1 cellular context compared by ENCODE assay signal in the genomic region with DNA sequence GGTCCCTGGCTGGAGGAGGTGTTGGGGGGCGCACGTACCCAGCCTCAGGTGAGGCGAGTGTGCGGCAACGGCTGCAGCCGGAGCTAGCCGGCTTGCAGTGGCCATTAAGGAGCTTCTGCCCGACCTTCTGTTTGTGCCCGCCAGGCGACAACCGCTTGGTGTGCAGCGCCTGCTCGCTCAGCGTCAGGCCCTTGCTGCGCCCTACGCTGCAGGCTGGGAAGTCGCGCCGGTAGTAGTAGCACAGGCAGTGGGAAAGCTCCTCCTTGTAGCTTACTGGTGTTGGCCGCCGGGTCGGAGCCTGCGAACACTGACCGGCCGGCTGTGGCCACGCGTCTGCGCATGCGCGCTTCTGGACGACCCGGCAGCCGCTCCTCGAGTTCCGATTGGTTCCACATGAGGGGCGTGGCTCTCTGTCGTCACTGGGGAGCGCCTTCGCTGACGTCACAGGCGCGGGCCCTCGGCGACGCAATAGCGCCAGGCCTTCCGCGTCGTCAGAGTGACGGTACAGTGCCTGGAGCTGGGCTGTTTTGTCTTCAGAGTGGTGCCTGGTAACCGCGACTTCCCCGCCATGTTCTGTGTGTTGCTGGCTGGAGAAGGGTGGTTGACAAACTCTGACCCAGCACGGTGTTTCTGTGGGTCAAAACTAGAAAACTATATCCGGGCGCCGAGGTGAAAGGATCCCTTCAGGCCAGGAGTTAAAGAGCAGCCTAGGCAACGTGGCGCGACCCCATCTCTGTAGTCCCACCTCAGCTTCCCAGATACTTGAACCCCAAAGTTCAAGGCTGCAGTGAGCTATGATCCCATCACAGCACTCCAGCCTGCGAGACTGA.
TF ChIP-seq lines count a peak whose summit lies in the region.

No MANE protein-coding gene starts in this region.

TF ChIP-seq in HepG2, 621 proteins besides CTCF, POLR2A, EP300 and RAD21 (continued from another document and continues in another):
- TF ChIP-seq HOXA5 (CRISPR knock-in tag; IDR thresholded peaks at IDR 0.05) (peak; percentile 43; the same call in 1 of the 2 replicates), ZNF652 (CRISPR knock-in tag; IDR thresholded peaks at IDR 0.05; ENCODE audit: borderline replicate concordance, low read depth) (no peak), HOXA3 (CRISPR knock-in tag; IDR thresholded peaks at IDR 0.05) (peak; percentile 100), ZNF354B (CRISPR knock-in tag; IDR thresholded peaks at IDR 0.05) (no peak), ZNF432 (CRISPR knock-in tag; IDR thresholded peaks at IDR 0.05; ENCODE audit: borderline replicate concordance) (no peak), SNAI1 (CRISPR knock-in tag; IDR thresholded peaks at IDR 0.05; ENCODE audit: borderline replicate concordance) (no peak), MTA1 (CRISPR knock-in tag; IDR thresholded peaks at IDR 0.05; ENCODE audit: borderline replicate concordance) (no peak), ZFP36L2 (CRISPR knock-in tag; IDR thresholded peaks at IDR 0.05) (peak; percentile 72; the same call in 1 of the 2 replicates), ZBTB8A (CRISPR knock-in tag; IDR thresholded peaks at IDR 0.05; ENCODE audit: borderline replicate concordance, low read depth) (no peak), ETV6 (CRISPR knock-in tag; conservative IDR thresholded peaks at IDR 0.05) (no peak; the same call in 1 of the 2 replicates), ZNF781 (CRISPR knock-in tag; IDR thresholded peaks at IDR 0.05; ENCODE audit: borderline replicate concordance, not compliant biosample characterization) (peak; percentile 22), HNRNPK (IDR thresholded peaks at IDR 0.05; ENCODE audit: low read depth, low read length, poor library complexity, severe bottlenecking) (no peak), ZNF7 (CRISPR knock-in tag; IDR thresholded peaks at IDR 0.05) (no peak), EED (CRISPR knock-in tag; IDR thresholded peaks at IDR 0.05) (no peak), MAZ (IDR thresholded peaks at IDR 0.05; ENCODE audit: borderline replicate concordance, low read depth, low read length) (no peak), MAZ (CRISPR knock-in tag; IDR thresholded peaks at IDR 0.05; ENCODE audit: low read depth) (peak; percentile 73; the same call in 1 of the 2 replicates), MEF2D (CRISPR knock-in tag; IDR thresholded peaks at IDR 0.05) (peak; percentile 64; the same call in 1 of the 2 replicates), NFATC3 (CRISPR knock-in tag; IDR thresholded peaks at IDR 0.05) (no peak; the same call in 1 of the 2 replicates), CAMTA2 (CRISPR knock-in tag; IDR thresholded peaks at IDR 0.05; ENCODE audit: borderline replicate concordance) (no peak; the same call in 1 of the 2 replicates), MBD4 (IDR thresholded peaks at IDR 0.05; ENCODE audit: borderline replicate concordance, low read length) (no peak), TSC22D2 (CRISPR knock-in tag; IDR thresholded peaks at IDR 0.05; ENCODE audit: borderline replicate concordance) (peak; percentile 67; the same call in 1 of the 2 replicates), ELF1 (CRISPR knock-in tag; IDR thresholded peaks at IDR 0.05) (peak; percentile 97), PCBP1 (IDR thresholded peaks at IDR 0.05; ENCODE audit: borderline replicate concordance, low read depth, low read length) (no peak), AGO2 (optimal IDR thresholded peaks at IDR 0.05; ENCODE audit: low read depth, low read length) (no peak), HHEX (CRISPR knock-in tag; IDR thresholded peaks at IDR 0.05) (no peak)
- TF ChIP-seq, protein P1, sequence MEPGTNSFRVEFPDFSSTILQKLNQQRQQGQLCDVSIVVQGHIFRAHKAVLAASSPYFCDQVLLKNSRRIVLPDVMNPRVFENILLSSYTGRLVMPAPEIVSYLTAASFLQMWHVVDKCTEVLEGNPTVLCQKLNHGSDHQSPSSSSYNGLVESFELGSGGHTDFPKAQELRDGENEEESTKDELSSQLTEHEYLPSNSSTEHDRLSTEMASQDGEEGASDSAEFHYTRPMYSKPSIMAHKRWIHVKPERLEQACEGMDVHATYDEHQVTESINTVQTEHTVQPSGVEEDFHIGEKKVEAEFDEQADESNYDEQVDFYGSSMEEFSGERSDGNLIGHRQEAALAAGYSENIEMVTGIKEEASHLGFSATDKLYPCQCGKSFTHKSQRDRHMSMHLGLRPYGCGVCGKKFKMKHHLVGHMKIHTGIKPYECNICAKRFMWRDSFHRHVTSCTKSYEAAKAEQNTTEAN (CRISPR knock-in tag; conservative IDR thresholded peaks at IDR 0.05), result no peak
- TF ChIP-seq, protein P2, sequence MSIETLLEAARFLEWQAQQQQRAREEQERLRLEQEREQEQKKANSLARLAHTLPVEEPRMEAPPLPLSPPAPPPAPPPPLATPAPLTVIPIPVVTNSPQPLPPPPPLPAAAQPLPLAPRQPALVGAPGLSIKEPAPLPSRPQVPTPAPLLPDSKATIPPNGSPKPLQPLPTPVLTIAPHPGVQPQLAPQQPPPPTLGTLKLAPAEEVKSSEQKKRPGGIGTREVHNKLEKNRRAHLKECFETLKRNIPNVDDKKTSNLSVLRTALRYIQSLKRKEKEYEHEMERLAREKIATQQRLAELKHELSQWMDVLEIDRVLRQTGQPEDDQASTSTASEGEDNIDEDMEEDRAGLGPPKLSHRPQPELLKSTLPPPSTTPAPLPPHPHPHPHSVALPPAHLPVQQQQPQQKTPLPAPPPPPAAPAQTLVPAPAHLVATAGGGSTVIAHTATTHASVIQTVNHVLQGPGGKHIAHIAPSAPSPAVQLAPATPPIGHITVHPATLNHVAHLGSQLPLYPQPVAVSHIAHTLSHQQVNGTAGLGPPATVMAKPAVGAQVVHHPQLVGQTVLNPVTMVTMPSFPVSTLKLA (IDR thresholded peaks at IDR 0.05), result peak; percentile 31; the same call in 1 of the 2 replicates
- TF ChIP-seq, protein P3, sequence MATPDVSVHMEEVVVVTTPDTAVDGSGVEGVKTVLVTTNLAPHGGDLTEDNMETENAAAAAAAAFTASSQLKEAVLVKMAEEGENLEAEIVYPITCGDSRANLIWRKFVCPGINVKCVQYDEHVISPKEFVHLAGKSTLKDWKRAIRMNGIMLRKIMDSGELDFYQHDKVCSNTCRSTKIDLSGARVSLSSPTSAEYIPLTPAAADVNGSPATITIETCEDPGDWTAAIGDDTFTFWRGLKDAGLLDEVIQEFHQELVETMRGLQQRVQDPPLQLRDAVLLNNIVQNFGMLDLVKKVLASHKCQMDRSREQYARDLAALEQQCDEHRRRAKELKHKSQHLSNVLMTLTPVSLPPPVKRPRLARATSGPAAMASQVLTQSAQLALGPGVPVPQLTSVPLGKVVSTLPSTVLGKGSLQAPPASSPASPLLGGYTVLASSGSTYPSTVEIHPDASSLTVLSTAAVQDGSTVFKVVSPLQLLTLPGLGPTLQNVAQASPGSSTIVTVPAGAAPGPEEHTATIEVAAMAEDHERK (CRISPR knock-in tag; IDR thresholded peaks at IDR 0.05; ENCODE audit: low read depth), result peak; percentile 76
- TF ChIP-seq, protein P4, sequence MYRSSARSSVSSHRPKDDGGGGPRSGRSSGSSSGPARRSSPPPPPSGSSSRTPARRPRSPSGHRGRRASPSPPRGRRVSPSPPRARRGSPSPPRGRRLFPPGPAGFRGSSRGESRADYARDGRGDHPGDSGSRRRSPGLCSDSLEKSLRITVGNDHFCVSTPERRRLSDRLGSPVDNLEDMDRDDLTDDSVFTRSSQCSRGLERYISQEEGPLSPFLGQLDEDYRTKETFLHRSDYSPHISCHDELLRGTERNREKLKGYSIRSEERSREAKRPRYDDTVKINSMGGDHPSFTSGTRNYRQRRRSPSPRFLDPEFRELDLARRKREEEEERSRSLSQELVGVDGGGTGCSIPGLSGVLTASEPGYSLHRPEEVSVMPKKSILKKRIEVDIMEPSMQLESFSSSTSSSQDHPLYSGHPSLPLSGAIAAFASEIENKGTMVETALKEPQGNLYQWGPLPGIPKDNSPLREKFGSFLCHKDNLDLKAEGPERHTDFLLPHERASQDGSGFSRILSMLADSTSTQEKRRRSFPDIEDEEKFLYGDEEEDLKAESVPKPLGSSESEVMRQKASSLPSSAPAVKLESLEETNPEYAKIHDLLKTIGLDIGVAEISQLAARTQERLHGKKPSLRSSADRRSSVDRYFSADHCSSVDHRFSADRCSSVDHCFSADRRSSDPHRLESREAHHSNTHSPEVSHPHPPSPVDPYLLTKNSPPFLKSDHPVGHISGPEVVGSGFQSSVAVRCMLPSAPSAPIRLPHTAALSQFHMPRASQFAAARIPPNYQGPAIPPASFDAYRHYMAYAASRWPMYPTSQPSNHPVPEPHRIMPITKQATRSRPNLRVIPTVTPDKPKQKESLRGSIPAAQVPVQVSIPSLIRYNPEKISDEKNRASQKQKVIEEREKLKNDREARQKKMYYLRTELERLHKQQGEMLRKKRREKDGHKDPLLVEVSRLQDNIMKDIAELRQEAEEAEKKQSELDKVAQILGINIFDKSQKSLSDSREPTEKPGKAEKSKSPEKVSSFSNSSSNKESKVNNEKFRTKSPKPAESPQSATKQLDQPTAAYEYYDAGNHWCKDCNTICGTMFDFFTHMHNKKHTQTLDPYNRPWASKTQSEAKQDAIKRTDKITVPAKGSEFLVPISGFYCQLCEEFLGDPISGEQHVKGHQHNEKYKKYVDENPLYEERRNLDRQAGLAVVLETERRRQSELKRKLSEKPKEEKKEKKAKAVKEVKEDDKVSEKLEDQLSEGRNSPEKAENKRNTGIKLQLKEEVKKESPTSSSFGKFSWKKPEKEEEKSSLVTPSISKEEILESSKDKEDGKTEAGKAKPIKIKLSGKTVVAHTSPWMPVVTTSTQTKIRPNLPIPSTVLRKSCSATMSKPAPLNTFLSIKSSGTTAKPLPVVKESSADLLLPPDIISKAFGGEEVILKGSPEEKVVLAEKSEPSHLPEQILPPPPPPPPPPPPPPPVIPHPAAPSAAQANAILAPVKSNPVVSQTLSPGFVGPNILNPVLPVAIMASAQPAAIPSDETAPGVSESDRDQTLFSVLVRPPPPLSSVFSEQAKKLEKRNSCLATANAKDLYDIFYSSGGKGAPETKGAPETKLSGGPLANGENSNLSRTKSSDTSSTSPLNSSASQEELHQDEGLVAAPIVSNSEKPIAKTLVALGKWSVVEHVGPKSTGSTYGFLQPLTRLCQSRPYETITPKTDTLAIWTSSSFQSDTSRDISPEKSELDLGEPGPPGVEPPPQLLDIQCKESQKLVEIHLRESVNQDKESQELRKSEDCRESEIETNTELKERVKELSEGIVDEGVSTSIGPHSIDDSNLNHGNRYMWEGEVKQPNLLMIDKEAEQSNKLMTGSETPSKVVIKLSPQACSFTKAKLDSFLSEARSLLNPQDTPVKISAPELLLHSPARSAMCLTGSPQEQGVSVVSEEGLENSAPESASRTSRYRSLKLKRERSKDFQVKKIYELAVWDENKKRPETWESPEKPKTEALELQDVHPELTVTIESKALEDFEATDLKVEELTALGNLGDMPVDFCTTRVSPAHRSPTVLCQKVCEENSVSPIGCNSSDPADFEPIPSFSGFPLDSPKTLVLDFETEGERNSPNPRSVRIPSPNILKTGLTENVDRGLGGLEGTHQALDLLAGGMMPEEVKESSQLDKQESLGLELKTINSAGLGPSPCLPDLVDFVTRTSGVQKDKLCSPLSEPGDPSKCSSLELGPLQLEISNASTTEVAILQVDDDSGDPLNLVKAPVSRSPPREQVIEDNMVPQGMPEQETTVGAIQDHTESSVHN (CRISPR knock-in tag; IDR thresholded peaks at IDR 0.05), result no peak
- TF ChIP-seq, protein P5, sequence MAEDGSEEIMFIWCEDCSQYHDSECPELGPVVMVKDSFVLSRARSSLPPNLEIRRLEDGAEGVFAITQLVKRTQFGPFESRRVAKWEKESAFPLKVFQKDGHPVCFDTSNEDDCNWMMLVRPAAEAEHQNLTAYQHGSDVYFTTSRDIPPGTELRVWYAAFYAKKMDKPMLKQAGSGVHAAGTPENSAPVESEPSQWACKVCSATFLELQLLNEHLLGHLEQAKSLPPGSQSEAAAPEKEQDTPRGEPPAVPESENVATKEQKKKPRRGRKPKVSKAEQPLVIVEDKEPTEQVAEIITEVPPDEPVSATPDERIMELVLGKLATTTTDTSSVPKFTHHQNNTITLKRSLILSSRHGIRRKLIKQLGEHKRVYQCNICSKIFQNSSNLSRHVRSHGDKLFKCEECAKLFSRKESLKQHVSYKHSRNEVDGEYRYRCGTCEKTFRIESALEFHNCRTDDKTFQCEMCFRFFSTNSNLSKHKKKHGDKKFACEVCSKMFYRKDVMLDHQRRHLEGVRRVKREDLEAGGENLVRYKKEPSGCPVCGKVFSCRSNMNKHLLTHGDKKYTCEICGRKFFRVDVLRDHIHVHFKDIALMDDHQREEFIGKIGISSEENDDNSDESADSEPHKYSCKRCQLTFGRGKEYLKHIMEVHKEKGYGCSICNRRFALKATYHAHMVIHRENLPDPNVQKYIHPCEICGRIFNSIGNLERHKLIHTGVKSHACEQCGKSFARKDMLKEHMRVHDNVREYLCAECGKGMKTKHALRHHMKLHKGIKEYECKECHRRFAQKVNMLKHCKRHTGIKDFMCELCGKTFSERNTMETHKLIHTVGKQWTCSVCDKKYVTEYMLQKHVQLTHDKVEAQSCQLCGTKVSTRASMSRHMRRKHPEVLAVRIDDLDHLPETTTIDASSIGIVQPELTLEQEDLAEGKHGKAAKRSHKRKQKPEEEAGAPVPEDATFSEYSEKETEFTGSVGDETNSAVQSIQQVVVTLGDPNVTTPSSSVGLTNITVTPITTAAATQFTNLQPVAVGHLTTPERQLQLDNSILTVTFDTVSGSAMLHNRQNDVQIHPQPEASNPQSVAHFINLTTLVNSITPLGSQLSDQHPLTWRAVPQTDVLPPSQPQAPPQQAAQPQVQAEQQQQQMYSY (CRISPR knock-in tag; IDR thresholded peaks at IDR 0.05), result no peak
- TF ChIP-seq, protein P6, sequence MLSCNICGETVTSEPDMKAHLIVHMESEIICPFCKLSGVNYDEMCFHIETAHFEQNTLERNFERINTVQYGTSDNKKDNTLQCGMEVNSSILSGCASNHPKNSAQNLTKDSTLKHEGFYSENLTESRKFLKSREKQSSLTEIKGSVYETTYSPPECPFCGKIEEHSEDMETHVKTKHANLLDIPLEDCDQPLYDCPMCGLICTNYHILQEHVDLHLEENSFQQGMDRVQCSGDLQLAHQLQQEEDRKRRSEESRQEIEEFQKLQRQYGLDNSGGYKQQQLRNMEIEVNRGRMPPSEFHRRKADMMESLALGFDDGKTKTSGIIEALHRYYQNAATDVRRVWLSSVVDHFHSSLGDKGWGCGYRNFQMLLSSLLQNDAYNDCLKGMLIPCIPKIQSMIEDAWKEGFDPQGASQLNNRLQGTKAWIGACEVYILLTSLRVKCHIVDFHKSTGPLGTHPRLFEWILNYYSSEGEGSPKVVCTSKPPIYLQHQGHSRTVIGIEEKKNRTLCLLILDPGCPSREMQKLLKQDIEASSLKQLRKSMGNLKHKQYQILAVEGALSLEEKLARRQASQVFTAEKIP (CRISPR knock-in tag; IDR thresholded peaks at IDR 0.05; ENCODE audit: borderline replicate concordance), result no peak
- TF ChIP-seq, protein P7, sequence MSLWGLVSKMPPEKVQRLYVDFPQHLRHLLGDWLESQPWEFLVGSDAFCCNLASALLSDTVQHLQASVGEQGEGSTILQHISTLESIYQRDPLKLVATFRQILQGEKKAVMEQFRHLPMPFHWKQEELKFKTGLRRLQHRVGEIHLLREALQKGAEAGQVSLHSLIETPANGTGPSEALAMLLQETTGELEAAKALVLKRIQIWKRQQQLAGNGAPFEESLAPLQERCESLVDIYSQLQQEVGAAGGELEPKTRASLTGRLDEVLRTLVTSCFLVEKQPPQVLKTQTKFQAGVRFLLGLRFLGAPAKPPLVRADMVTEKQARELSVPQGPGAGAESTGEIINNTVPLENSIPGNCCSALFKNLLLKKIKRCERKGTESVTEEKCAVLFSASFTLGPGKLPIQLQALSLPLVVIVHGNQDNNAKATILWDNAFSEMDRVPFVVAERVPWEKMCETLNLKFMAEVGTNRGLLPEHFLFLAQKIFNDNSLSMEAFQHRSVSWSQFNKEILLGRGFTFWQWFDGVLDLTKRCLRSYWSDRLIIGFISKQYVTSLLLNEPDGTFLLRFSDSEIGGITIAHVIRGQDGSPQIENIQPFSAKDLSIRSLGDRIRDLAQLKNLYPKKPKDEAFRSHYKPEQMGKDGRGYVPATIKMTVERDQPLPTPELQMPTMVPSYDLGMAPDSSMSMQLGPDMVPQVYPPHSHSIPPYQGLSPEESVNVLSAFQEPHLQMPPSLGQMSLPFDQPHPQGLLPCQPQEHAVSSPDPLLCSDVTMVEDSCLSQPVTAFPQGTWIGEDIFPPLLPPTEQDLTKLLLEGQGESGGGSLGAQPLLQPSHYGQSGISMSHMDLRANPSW (CRISPR knock-in tag; IDR thresholded peaks at IDR 0.05; ENCODE audit: borderline replicate concordance), result peak; percentile 21; the same call in 1 of the 2 replicates
